In genomic region chr7:4159761-4160554, GRCh38 we compare ENCODE assay signal across 29 cellular contexts.
DNase-seq lines count a peak whose midpoint lies in the region; ATAC-seq, FAIRE-seq and TF ChIP-seq lines count a peak whose summit lies in the region.
"Had no signal": no experiment of that assay in that cellular context is flagged by ENCODE, and none has a peak within 500 bp of the region (broad histone marks: within the 10 kb centered on the region; RNA-seq: fewer than 3 reads in every experiment).

No MANE protein-coding gene starts in this region.

- CTCF ChIA-PET in MCF 10A (lab: Yijun Ruan, JAX), result no interaction called here

- intact Hi-C loops in MCF 10A (cut with micrococcal nuclease), result no loop called here
- intact Hi-C loops in breast epithelium (cut with DNase I; ENCODE audit: low total_unique reads), result loop anchor here (5.0 kb wide), 1 partner anchor 1223 kb away; no protein-coding TSS in a partner anchor

- H3K9me3 ChIP-seq in breast epithelium, result no peaks in the 10 kb centered on the region
- H3K9me3 ChIP-seq: left ventricle myocardium inferior, stomach, thyroid gland had no signal

- H3K36me3 Mint-ChIP-seq in MCF 10A (ENCODE audit: insufficient read depth, unreplicated experiment), result no peaks in the 10 kb centered on the region

- DNase-seq in MCF 10A (ENCODE audit: unreplicated experiment) (peak; percentile 20), breast epithelium (ENCODE audit: low spot score in 2 of 2) (no peak), bronchial epithelial cell (ENCODE audit: low read depth) (peak; percentile 37), omental fat pad (ENCODE audit: low spot score) (no peak), DMS 273 (lab: John Stamatoyannopoulos, UW; ENCODE audit: unreplicated experiment) (no peak), Kasumi-1 (lab: John Stamatoyannopoulos, UW) (no peak)
- DNase-seq: 8988T; activated CD4-positive, alpha-beta memory T cell treated with anti-CD3 and anti-CD28 coated beads, Interleukin-2, amount 10 ng/mL, durations not matched to agents 7 days and 5 days; activated CD8-positive, alpha-beta memory T cell treated with anti-CD3 and anti-CD28 coated beads, Interleukin-2, amount 50 U/mL, for 4 hours; activated naive CD4-positive, alpha-beta T cell; activated naive CD8-positive, alpha-beta T cell treated with anti-CD3 and anti-CD28 coated beads, Interleukin-2, amount 50 U/mL, for 24 hours; COR-L47; DMS79; left ventricle myocardium inferior; NCI-H1048; NCI-H187; NCI-H2227 treated with DMSO at 0.1 percent for 48 hours; NCI-H69; Right ventricle myocardium superior; stimulated activated CD4-positive, alpha-beta T cell treated with anti-CD3 and anti-CD28 coated beads, Interleukin-4, amount 100 ng/mL, for 1 hour; stomach; thyroid gland had no signal

- H3K36me3 ChIP-seq in breast epithelium (no peaks in the 10 kb centered on the region), bronchial epithelial cell (ENCODE audit: control insufficient read depth, insufficient read depth, low read length) (no peaks in the 10 kb centered on the region)
- H3K36me3 ChIP-seq: left ventricle myocardium inferior, neural progenitor cell, stomach, thyroid gland had no signal

- H3K27ac Mint-ChIP-seq in MCF 10A (ENCODE audit: low read depth, unreplicated experiment), result no peak overlapping the region
- H3K27ac Mint-ChIP-seq: activated CD4-positive, alpha-beta memory T cell treated with anti-CD3 and anti-CD28 coated beads, Interleukin-2, amount 10 ng/mL, durations not matched to agents 7 days and 5 days; activated naive CD8-positive, alpha-beta T cell treated with anti-CD3 and anti-CD28 coated beads, Interleukin-2, amount 50 U/mL, for 24 hours; GM23338 had no signal

- peaks cover 9% of the 10 kb centered on the region for H3K4me1 Mint-ChIP-seq in MCF 10A (ENCODE audit: insufficient read depth, unreplicated experiment)
- H3K4me1 Mint-ChIP-seq: activated CD4-positive, alpha-beta memory T cell treated with anti-CD3 and anti-CD28 coated beads, Interleukin-2, amount 10 ng/mL, durations not matched to agents 7 days and 5 days; activated naive CD8-positive, alpha-beta T cell treated with anti-CD3 and anti-CD28 coated beads, Interleukin-2, amount 50 U/mL, for 24 hours; GM23338 had no signal

- no peaks in the 10 kb centered on the region for H3K27me3 ChIP-seq in breast epithelium
- no peaks in the 10 kb centered on the region for H3K27me3 ChIP-seq in bronchial epithelial cell (ENCODE audit: control insufficient read depth, insufficient read depth, low read length)
- H3K27me3 ChIP-seq: neural progenitor cell, stomach, thyroid gland had no signal

- no peak overlapping the region for H3K27ac ChIP-seq in breast epithelium
- H3K27ac ChIP-seq: C4-2B, left ventricle myocardium inferior, neural progenitor cell, parathyroid adenoma, PC-9, stomach, thyroid gland had no signal

- H3K9me3 Mint-ChIP-seq in MCF 10A (ENCODE audit: unreplicated experiment), result no peaks in the 10 kb centered on the region
- H3K9me3 Mint-ChIP-seq: activated CD4-positive, alpha-beta memory T cell treated with anti-CD3 and anti-CD28 coated beads, Interleukin-2, amount 10 ng/mL, durations not matched to agents 7 days and 5 days; activated naive CD8-positive, alpha-beta T cell treated with anti-CD3 and anti-CD28 coated beads, Interleukin-2, amount 50 U/mL, for 24 hours; GM23338; neural progenitor cell had no signal

- H3K4me3 ChIP-seq in breast epithelium, result no peak overlapping the region
- H3K4me3 ChIP-seq in bronchial epithelial cell (ENCODE audit: low read depth, low read length), result no peak overlapping the region
- H3K4me3 ChIP-seq: GM23338, left ventricle myocardium inferior, neural progenitor cell, PC-9, stomach, thyroid gland had no signal

- TF ChIP-seq CTCF in MCF 10A (IDR thresholded peaks at IDR 0.05; ENCODE audit: unreplicated experiment) (peak; percentile 23), breast epithelium (IDR thresholded peaks at IDR 0.05) (no peak), bronchial epithelial cell (IDR thresholded peaks at IDR 0.05; ENCODE audit: insufficient read depth, low read length, severe bottlenecking) (no peak), omental fat pad (IDR thresholded peaks at IDR 0.05) (no peak)

- peaks cover 0 to 3% of the 10 kb centered on the region in 2 donors for H3K4me1 ChIP-seq in breast epithelium
- H3K4me1 ChIP-seq: parathyroid adenoma, stomach, thyroid gland had no signal

- POLR2A ChIA-PET in MCF 10A (lab: Yijun Ruan, JAX), result interaction anchor here (0.6 to 2.1 kb wide), 2 partner anchors 9 to 304 kb away, joined by 3 to 5 read pairs; no protein-coding TSS in a partner anchor

- TF ChIP-seq POLR2A in breast epithelium (IDR thresholded peaks at IDR 0.05), result no peak

- peak; percentile 44 for ATAC-seq in omental fat pad (ENCODE audit: low FRiP score)
- ATAC-seq in HG03521 (IDR thresholded peaks at IDR 0.05; ENCODE audit: unreplicated experiment), result no peak
- no peak for ATAC-seq in GM18907 (IDR thresholded peaks at IDR 0.05; ENCODE audit: unreplicated experiment)
- ATAC-seq: activated naive CD8-positive, alpha-beta T cell treated with anti-CD3 and anti-CD28 coated beads, Interleukin-2, amount 50 U/mL, for 24 hours; GM23338 had no signal

- H3K27me3 Mint-ChIP-seq in MCF 10A (ENCODE audit: insufficient read depth, unreplicated experiment), result no peaks in the 10 kb centered on the region
- H3K27me3 Mint-ChIP-seq: activated CD4-positive, alpha-beta memory T cell treated with anti-CD3 and anti-CD28 coated beads, Interleukin-2, amount 10 ng/mL, durations not matched to agents 7 days and 5 days; activated naive CD8-positive, alpha-beta T cell treated with anti-CD3 and anti-CD28 coated beads, Interleukin-2, amount 50 U/mL, for 24 hours had no signal

- H3K4me3 Mint-ChIP-seq in MCF 10A (ENCODE audit: unreplicated experiment), result no peak overlapping the region
- H3K4me3 Mint-ChIP-seq: activated CD4-positive, alpha-beta memory T cell treated with anti-CD3 and anti-CD28 coated beads, Interleukin-2, amount 10 ng/mL, durations not matched to agents 7 days and 5 days; activated naive CD8-positive, alpha-beta T cell treated with anti-CD3 and anti-CD28 coated beads, Interleukin-2, amount 50 U/mL, for 24 hours; GM23338; neural progenitor cell had no signal

- no peak for FAIRE-seq in bronchial epithelial cell (lab: Jason Lieb, UNC)

- no TSS peak for BruUV-seq in MCF 10A (replicated peaks; lab: Mats Ljungman, UMichigan)

Comparison
In these comparisons a context has a peak if more than half of its experiments do, and no peak if none do; other contexts are left out.
1. DNase-seq: peak in MCF 10A (single experiment) and bronchial epithelial cell (single experiment); none in breast epithelium (0 of 2), omental fat pad (single experiment), DMS 273 (single experiment) and Kasumi-1 (0 of 2).